ENCODE assay signal across 1 cellular context in the genomic region with DNA sequence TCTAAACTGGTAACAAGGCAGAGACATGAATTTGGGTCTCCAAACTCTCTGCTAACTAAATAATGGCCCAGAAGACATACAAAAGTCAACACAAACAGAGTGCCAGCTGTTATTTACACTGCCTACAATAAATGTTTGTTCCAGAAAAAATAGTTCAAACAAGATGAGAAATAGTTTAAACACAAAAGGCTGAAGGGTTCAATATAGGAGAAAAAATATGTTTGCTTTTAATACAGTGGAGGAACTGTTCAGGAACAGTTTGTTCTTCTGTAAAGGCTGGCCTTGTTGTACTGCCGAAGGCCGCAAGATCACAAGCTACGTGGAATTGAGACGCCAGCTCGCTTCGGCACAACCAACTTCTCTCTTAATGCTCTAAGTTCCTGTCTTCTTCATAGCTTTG.
TF ChIP-seq lines count a peak whose summit lies in the region.

No MANE protein-coding gene starts in this region.

TF ChIP-seq in liver, 16 proteins besides CTCF, POLR2A, EP300 and RAD21 (continued from another document):
- TF ChIP-seq, protein P1, sequence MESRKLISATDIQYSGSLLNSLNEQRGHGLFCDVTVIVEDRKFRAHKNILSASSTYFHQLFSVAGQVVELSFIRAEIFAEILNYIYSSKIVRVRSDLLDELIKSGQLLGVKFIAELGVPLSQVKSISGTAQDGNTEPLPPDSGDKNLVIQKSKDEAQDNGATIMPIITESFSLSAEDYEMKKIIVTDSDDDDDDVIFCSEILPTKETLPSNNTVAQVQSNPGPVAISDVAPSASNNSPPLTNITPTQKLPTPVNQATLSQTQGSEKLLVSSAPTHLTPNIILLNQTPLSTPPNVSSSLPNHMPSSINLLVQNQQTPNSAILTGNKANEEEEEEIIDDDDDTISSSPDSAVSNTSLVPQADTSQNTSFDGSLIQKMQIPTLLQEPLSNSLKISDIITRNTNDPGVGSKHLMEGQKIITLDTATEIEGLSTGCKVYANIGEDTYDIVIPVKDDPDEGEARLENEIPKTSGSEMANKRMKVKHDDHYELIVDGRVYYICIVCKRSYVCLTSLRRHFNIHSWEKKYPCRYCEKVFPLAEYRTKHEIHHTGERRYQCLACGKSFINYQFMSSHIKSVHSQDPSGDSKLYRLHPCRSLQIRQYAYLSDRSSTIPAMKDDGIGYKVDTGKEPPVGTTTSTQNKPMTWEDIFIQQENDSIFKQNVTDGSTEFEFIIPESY (IDR thresholded peaks at IDR 0.05), result no peak
- TF ChIP-seq, protein P2, sequence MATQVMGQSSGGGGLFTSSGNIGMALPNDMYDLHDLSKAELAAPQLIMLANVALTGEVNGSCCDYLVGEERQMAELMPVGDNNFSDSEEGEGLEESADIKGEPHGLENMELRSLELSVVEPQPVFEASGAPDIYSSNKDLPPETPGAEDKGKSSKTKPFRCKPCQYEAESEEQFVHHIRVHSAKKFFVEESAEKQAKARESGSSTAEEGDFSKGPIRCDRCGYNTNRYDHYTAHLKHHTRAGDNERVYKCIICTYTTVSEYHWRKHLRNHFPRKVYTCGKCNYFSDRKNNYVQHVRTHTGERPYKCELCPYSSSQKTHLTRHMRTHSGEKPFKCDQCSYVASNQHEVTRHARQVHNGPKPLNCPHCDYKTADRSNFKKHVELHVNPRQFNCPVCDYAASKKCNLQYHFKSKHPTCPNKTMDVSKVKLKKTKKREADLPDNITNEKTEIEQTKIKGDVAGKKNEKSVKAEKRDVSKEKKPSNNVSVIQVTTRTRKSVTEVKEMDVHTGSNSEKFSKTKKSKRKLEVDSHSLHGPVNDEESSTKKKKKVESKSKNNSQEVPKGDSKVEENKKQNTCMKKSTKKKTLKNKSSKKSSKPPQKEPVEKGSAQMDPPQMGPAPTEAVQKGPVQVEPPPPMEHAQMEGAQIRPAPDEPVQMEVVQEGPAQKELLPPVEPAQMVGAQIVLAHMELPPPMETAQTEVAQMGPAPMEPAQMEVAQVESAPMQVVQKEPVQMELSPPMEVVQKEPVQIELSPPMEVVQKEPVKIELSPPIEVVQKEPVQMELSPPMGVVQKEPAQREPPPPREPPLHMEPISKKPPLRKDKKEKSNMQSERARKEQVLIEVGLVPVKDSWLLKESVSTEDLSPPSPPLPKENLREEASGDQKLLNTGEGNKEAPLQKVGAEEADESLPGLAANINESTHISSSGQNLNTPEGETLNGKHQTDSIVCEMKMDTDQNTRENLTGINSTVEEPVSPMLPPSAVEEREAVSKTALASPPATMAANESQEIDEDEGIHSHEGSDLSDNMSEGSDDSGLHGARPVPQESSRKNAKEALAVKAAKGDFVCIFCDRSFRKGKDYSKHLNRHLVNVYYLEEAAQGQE (IDR thresholded peaks at IDR 0.05), result no peak
- no peak for TF ChIP-seq YY1 (IDR thresholded peaks at IDR 0.05)
- TF ChIP-seq, protein P3, sequence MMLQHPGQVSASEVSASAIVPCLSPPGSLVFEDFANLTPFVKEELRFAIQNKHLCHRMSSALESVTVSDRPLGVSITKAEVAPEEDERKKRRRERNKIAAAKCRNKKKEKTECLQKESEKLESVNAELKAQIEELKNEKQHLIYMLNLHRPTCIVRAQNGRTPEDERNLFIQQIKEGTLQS (IDR thresholded peaks at IDR 0.05), result no peak
- no peak for TF ChIP-seq HNF4G (IDR thresholded peaks at IDR 0.05)
- TF ChIP-seq, protein P4, sequence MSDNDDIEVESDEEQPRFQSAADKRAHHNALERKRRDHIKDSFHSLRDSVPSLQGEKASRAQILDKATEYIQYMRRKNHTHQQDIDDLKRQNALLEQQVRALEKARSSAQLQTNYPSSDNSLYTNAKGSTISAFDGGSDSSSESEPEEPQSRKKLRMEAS (IDR thresholded peaks at IDR 0.05), result no peak
- no peak for TF ChIP-seq NR2F2 (IDR thresholded peaks at IDR 0.05)
- no peak for TF ChIP-seq TAF1 (conservative IDR thresholded peaks at IDR 0.05)
- TF ChIP-seq JUND (IDR thresholded peaks at IDR 0.05), result peak in 1 of 2 donors; percentile 18
- peak in 1 of 2 donors; percentile 49 for TF ChIP-seq HNF4A (conservative IDR thresholded peaks at IDR 0.05)
